In genomic region chrX:117743469-117744251, GRCh38 we compare ENCODE assay signal across 11 cellular contexts.
DNase-seq lines count a peak whose midpoint lies in the region; ATAC-seq and TF ChIP-seq lines count a peak whose summit lies in the region.
"Had no signal": no experiment of that assay in that cellular context is flagged by ENCODE, and none has a peak within 500 bp of the region (broad histone marks: within the 10 kb centered on the region; RNA-seq: fewer than 3 reads in every experiment).

No MANE protein-coding gene starts in this region.

- H3K27me3 ChIP-seq in H7 (ENCODE audit: control insufficient read depth, insufficient read depth, low read length), result no peaks in the 10 kb centered on the region

- ATAC-seq in HG02588 (IDR thresholded peaks at IDR 0.05; ENCODE audit: unreplicated experiment), result no peak
- no peak for ATAC-seq in GM19324 (IDR thresholded peaks at IDR 0.05; ENCODE audit: low FRiP score, unreplicated experiment)

- no peak overlapping the region for H3K4me3 ChIP-seq in H7 (ENCODE audit: insufficient read depth, low read depth, low read length)

- no peak overlapping the region for H3K27ac ChIP-seq in C4-2B

- peak; percentile 31 for DNase-seq in H7
- DNase-seq in OCI-M1 (lab: John Stamatoyannopoulos, UW), result peak; percentile 4
- peak; percentile 7 for DNase-seq in iPS-NIHi11 (ENCODE audit: low spot score)
- DNase-seq in dedifferentiated amniotic fluid mesenchymal stem cell (ENCODE audit: extremely low spot score), result no peak
- no peak for DNase-seq in retina
- DNase-seq: activated CD4-positive, alpha-beta memory T cell treated with anti-CD3 and anti-CD28 coated beads, Interleukin-2, amount 10 ng/mL, durations not matched to agents 7 days and 5 days; GOT3; NCI-H1048 had no signal

- H3K36me3 ChIP-seq in H7 (replicated peaks; ENCODE audit: control insufficient read depth, insufficient read depth, low read length), result no peaks in the 10 kb centered on the region

- TF ChIP-seq CTCF in C4-2B (conservative IDR thresholded peaks at IDR 0.05), result peak; percentile 61

Comparison
In these comparisons a context has a peak if more than half of its experiments do, and no peak if none do; other contexts are left out.
1. DNase-seq: peak in H7 (single experiment), OCI-M1 (single experiment) and iPS-NIHi11 (single experiment); none in dedifferentiated amniotic fluid mesenchymal stem cell (single experiment) and retina (single experiment).